In the genomic region with DNA sequence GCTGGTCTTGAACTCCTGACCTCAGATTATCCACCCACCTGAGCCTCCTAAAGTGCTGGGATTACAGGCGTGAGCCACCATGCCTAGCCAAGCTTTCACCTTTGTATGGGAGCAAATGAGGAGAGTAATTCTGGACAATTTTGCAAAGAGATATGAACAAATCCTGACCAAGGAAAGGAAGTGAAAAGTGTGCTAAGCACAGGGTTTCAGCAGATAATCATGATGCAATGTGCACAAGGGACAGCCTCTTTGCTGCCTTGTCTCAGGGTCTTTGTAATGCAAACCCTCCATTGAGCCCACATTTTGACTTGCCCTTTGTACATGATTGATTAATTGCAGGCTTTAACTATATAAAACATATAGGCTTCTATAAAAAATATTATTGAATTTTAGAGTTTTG, we compare ENCODE assay signal across 15 cellular contexts. TPM values are rescaled to one million over a fixed set of nuclear protein-coding genes. Genes with fewer than 3 reads are reported as not detected.
DNase-seq lines count a peak whose midpoint lies in the region; ATAC-seq and TF ChIP-seq lines count a peak whose summit lies in the region.
"Had no signal": no experiment of that assay in that cellular context is flagged by ENCODE, and none has a peak within 500 bp of the region (broad histone marks: within the 10 kb centered on the region; RNA-seq: fewer than 3 reads in every experiment).

No MANE protein-coding gene starts in this region.

- H3K27me3 ChIP-seq in HL-60 (ENCODE audit: insufficient read depth, poor library complexity, severe bottlenecking) = no peaks in the 10 kb centered on the region
- no peaks in the 10 kb centered on the region for H3K27me3 ChIP-seq in RWPE2 (ENCODE audit: insufficient read depth, poor library complexity, severe bottlenecking)

- no peaks in the 10 kb centered on the region for H3K9me3 ChIP-seq in RWPE2 (ENCODE audit: severe bottlenecking)

- no peaks in the 10 kb centered on the region for H3K9me3 Mint-ChIP-seq in endothelial cell (ENCODE audit: unreplicated experiment)

- no peak overlapping the region for H3K4me3 Mint-ChIP-seq in endothelial cell (ENCODE audit: unreplicated experiment)
- H3K4me3 Mint-ChIP-seq: B cell; CD4-positive, alpha-beta memory T cell had no signal

- H3K4me3 ChIP-seq in HL-60 (replicated peaks; ENCODE audit: insufficient read depth, low read length) = no peak overlapping the region
- no peak overlapping the region for H3K4me3 ChIP-seq in RWPE2 (ENCODE audit: severe bottlenecking)

- H3K36me3 Mint-ChIP-seq in endothelial cell (ENCODE audit: low read depth, unreplicated experiment) = no peaks in the 10 kb centered on the region
- H3K36me3 Mint-ChIP-seq: CD4-positive, alpha-beta memory T cell had no signal

- ATAC-seq in RWPE2 (ENCODE audit: low read depth) (no peak), GM18873 (IDR thresholded peaks at IDR 0.05; ENCODE audit: low FRiP score, unreplicated experiment) (no peak)
- ATAC-seq: HCT116 had no signal

- no peaks in the 10 kb centered on the region for H3K36me3 ChIP-seq in RWPE2 (ENCODE audit: low read depth)

- H3K27ac Mint-ChIP-seq in endothelial cell (ENCODE audit: unreplicated experiment) = no peak overlapping the region
- H3K27ac Mint-ChIP-seq: B cell; CD4-positive, alpha-beta memory T cell had no signal

- H3K27ac ChIP-seq in HL-60 (replicated peaks) (peak overlapping the region; percentile 46), RWPE2 (ENCODE audit: poor library complexity, severe bottlenecking) (peak overlapping the region; percentile 94)

- no peaks in the 10 kb centered on the region for H3K4me1 Mint-ChIP-seq in endothelial cell (ENCODE audit: unreplicated experiment)
- H3K4me1 Mint-ChIP-seq: B cell; CD4-positive, alpha-beta memory T cell had no signal

- no peaks in the 10 kb centered on the region for H3K27me3 Mint-ChIP-seq in endothelial cell (ENCODE audit: unreplicated experiment)
- H3K27me3 Mint-ChIP-seq: B cell; CD4-positive, alpha-beta memory T cell had no signal

- TF ChIP-seq CTCF in HL-60 (IDR thresholded peaks at IDR 0.05; ENCODE audit: insufficient read depth, low read length) (no peak), RWPE2 (IDR thresholded peaks at IDR 0.05; ENCODE audit: poor library complexity, severe bottlenecking) (no peak), endothelial cell (IDR thresholded peaks at IDR 0.05; ENCODE audit: unreplicated experiment) (no peak)

- peaks cover 19% of the 10 kb centered on the region for H3K4me1 ChIP-seq in RWPE2 (ENCODE audit: insufficient read depth, poor library complexity, severe bottlenecking)

- peak; percentile 39 to 49 for DNase-seq in AML-193 (lab: John Stamatoyannopoulos, UW)
- DNase-seq in HL-60 (ENCODE audit: low read depth in 1 of 2, low spot score in 1 of 2) = peak in 1 of 2 experiments; percentile 65
- peak; percentile 13 to 52 for DNase-seq in NOMO-1 (lab: John Stamatoyannopoulos, UW; ENCODE audit: unreplicated experiment in 2 of 2)
- DNase-seq in RWPE2 (ENCODE audit: low spot score) = no peak
- DNase-seq in endothelial cell (ENCODE audit: low spot score) = no peak
- no peak for DNase-seq in KG1 (lab: John Stamatoyannopoulos, UW)
- DNase-seq in NCI-H1048 (lab: John Stamatoyannopoulos, UW) = no peak
- DNase-seq: ACHN; C1 segment of cervical spinal cord; CD4-positive, alpha-beta memory T cell; DMS79; IMR-90 had no signal

RNA-seq across cellular contexts. Expression of gene PYGL, which starts 9.2 kb away (rescaled TPM):
- total RNA-seq in endothelial cell (ENCODE audit: unreplicated experiment) = 21.1 TPM

Comparison
In these comparisons a context has a peak if more than half of its experiments do, and no peak if none do; other contexts are left out.
1. DNase-seq: peak in AML-193 (2 of 2) and NOMO-1 (2 of 2); none in RWPE2 (single experiment), endothelial cell (single experiment), KG1 (single experiment) and NCI-H1048 (single experiment).